34 cellular contexts compared by ENCODE assay signal in the genomic region with DNA sequence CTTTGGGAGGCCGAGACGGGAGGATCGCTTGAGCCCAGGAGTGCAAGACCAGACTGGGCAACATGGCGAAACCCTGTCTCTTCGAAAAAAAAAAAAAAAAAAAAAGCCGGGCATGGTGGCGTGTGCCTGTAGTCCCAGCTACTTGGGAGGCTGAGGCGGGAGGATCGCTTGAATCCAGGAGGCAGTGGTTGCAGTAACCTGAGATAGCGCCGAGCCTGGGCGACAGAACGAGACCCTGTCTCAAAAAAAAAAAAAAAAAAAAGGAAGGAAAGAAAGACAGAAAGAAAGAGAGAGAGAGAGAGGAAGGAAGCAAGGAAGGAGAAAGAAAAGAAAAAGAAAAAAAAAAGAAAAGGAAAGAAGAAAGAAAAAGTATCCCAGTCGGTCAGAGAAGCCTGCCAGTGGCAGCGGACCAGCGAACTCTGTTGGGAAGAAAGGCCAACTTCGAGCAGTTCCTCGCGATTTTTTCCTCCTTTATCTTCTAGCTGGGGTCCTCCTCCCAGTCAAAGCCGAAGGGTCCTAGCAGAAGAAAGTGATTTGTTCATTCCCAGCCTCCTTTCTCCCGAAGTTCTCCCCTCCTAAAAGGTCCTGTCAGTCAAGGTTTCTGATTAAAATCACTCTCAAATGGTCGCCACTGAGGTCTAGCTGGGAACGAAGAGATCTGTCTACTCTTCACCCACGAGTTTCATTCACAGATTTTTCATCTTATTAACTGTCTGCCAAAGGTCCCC. TPM values are rescaled to one million over a fixed set of nuclear protein-coding genes. Genes with fewer than 3 reads are reported as not detected.
DNase-seq lines count a peak whose midpoint lies in the region; ATAC-seq, FAIRE-seq and TF ChIP-seq lines count a peak whose summit lies in the region.
"Had no signal": no experiment of that assay in that cellular context is flagged by ENCODE, and none has a peak within 500 bp of the region (broad histone marks: within the 10 kb centered on the region; RNA-seq: fewer than 3 reads in every experiment).

No MANE protein-coding gene starts in this region.

- no peak overlapping the region for H2BK120ac ChIP-seq in H1 (replicated peaks; ENCODE audit: low read depth, low read length)

- H3K79me2 ChIP-seq in HepG2 (ENCODE audit: insufficient read depth, low read length), result no peaks in the 10 kb centered on the region
- H3K79me2 ChIP-seq in H1 (ENCODE audit: control insufficient read depth in 1 of 2, insufficient read depth in 2 of 2, low read length in 2 of 2), result no peaks in the 10 kb centered on the region

- no peak overlapping the region for H3K14ac ChIP-seq in H1 (ENCODE audit: insufficient read length)

- H3K36me3 Mint-ChIP-seq in nephron (ENCODE audit: low read depth) (peaks cover 7% of the 10 kb centered on the region), type B pancreatic cell (no peaks in the 10 kb centered on the region)
- H3K36me3 Mint-ChIP-seq: CD4-positive, CD25-positive, alpha-beta regulatory T cell had no signal

- CTCF ChIA-PET in HepG2 (lab: Yijun Ruan, JAX; ENCODE audit: low intra/inter-chr PET ratio, low total read pairs), result no interaction called here
- CTCF ChIA-PET in H1 (lab: Charles Lee; ENCODE audit: partially characterized antibody), result no interaction called here

- in situ Hi-C loops in HepG2 (cut with HindIII; ENCODE audit: extremely low pct_ligation_motif_present, low pct_unique_long_range_greater_than_20kb), result no loop called here

- H3K27me3 Mint-ChIP-seq in nephron (ENCODE audit: low read depth), result peaks cover 84% of the 10 kb centered on the region
- H3K27me3 Mint-ChIP-seq in type B pancreatic cell, result peaks cover 71% of the 10 kb centered on the region

- H3K4me2 ChIP-seq in HepG2 (ENCODE audit: low read depth, low read length) (no peak overlapping the region), H1 (ENCODE audit: insufficient read depth in 1 of 2, low read depth in 2 of 2, low read length in 2 of 2) (peak overlapping the region; percentile 80 to 98)
- H3K4me2 ChIP-seq: PC-9 had no signal

- 36% methylated on average over 24 of the region's 24 CpGs for WGBS in HepG2 (ENCODE audit: low lambda C conversion rate)
- WGBS in right lobe of liver (ENCODE audit: insufficient coverage, low coverage, low lambda C conversion rate, missing lambda C conversion rate), result 12% methylated on average over 16 of the region's 24 CpGs
- WGBS in H1 (ENCODE audit: extremely low coverage in 1 of 2, insufficient coverage in 1 of 2, insufficient read length in 1 of 2, insufficient replicate concordance in 2 of 2, low coverage in 1 of 2, low lambda C conversion rate in 2 of 2, missing lambda C conversion rate in 1 of 2), 2 experiments, result 9% methylated on average over 14 of the region's 24 CpGs; no CpG with 5 or more reads in 1 of the 2 experiments
- WGBS in pancreas, 2 donors, result 23 to 24% methylated on average over 24 of the region's 24 CpGs
- WGBS in esophagus squamous epithelium, 2 donors, result 24 to 25% methylated on average over 21 to 24 of the region's 24 CpGs

- H4K5ac ChIP-seq in H1 (ENCODE audit: insufficient read length, low read depth, low read length), result no peak overlapping the region

- H3K23ac ChIP-seq in H1 (ENCODE audit: insufficient read length), result no peak overlapping the region

- H3K36me3 ChIP-seq in HepG2 (replicated peaks in 1 of 2; ENCODE audit: control insufficient read depth in 1 of 2, insufficient read depth in 2 of 2, low read length in 2 of 2) (no peaks in the 10 kb centered on the region), right lobe of liver (no peaks in the 10 kb centered on the region), H1 (ENCODE audit: control insufficient read depth in 2 of 4, insufficient read depth in 4 of 4, low read length in 3 of 4) (no peaks in the 10 kb centered on the region), pancreas (no peaks in the 10 kb centered on the region), esophagus squamous epithelium (no peaks in the 10 kb centered on the region)
- H3K36me3 ChIP-seq: breast epithelium, stomach, tibial nerve had no signal

- H3K4me1 ChIP-seq in HepG2 (ENCODE audit: insufficient read depth, low read length) (0 out of 2 replicates have a peak, but pooled peaks cover 5% of the 10 kb centered on the region), right lobe of liver (no peaks in the 10 kb centered on the region), H1 (replicated peaks in 1 of 4; ENCODE audit: control insufficient read depth in 3 of 4, insufficient read depth in 4 of 4, low read length in 3 of 4) (no peaks in the 10 kb centered on the region; a peak in 1 of 7 replicates), pancreas (peaks cover 0 to 4% (median 0%) of the 10 kb centered on the region in 3 donors), esophagus squamous epithelium (peaks cover 0 to 42% (median 5%) of the 10 kb centered on the region in 3 donors)
- H3K4me1 ChIP-seq: breast epithelium had no signal

- peaks cover 4 to 43% of the 10 kb centered on the region in 2 experiments; a peak in 4 of 5 replicates for H3K27me3 ChIP-seq in HepG2 (ENCODE audit: control insufficient read depth in 1 of 2, insufficient read depth in 2 of 2, low read length in 2 of 2)
- H3K27me3 ChIP-seq in right lobe of liver, result peaks cover 6 to 39% of the 10 kb centered on the region in 2 donors
- H3K27me3 ChIP-seq in H1 (replicated peaks in 1 of 4; ENCODE audit: control insufficient read depth in 3 of 4, extremely low read depth in 1 of 4, insufficient read depth in 3 of 4, low read length in 3 of 4), result peaks cover 20 to 62% (median 52%) of the 10 kb centered on the region in 4 experiments
- H3K27me3 ChIP-seq in pancreas, result peaks cover 4 to 42% (median 12%) of the 10 kb centered on the region in 4 donors
- peaks cover 4 to 98% (median 47%) of the 10 kb centered on the region in 4 donors for H3K27me3 ChIP-seq in esophagus squamous epithelium

- H3K9me3 ChIP-seq in HepG2 (ENCODE audit: low read length) (no peaks in the 10 kb centered on the region), right lobe of liver (no peaks in the 10 kb centered on the region), H1 (ENCODE audit: insufficient read depth in 2 of 2, low read depth in 1 of 2, low read length in 1 of 2) (no peaks in the 10 kb centered on the region), pancreas (no peaks in the 10 kb centered on the region), esophagus squamous epithelium (no peaks in the 10 kb centered on the region)
- H3K9me3 ChIP-seq: breast epithelium, tibial nerve had no signal

- H3K18ac ChIP-seq in H1 (ENCODE audit: extremely low read depth, low read length), result no peak overlapping the region

- intact Hi-C loops in HepG2 (cut with micrococcal nuclease; ENCODE audit: unreplicated experiment) (no loop called here), right lobe of liver (cut with DNase I) (no loop called here), pancreas (cut with DNase I) (no loop called here), esophagus squamous epithelium (cut with DNase I) (no loop called here)

- DNase-seq in HepG2 (ENCODE audit: low spot score) (no peak), right lobe of liver (no peak), H1 (ENCODE audit: low read depth in 1 of 2, low spot score in 2 of 2) (no peak), type B pancreatic cell (ENCODE audit: extremely low spot score, unreplicated experiment) (no peak), pancreas (no peak), esophagus squamous epithelium (lab: John Stamatoyannopoulos, UW) (no peak)
- DNase-seq: 8988T; activated B cell treated with CpG ODN at 0.5 μM for 24 hours; activated CD4-positive, alpha-beta T cell treated with anti-CD3 and anti-CD28 coated beads, Interleukin-2, amount 50 U/mL, for 1 hour; activated CD8-positive, alpha-beta memory T cell treated with anti-CD3 and anti-CD28 coated beads, Interleukin-2, amount 10 ng/mL, durations not matched to agents 7 days and 5 days; activated naive CD4-positive, alpha-beta T cell treated with anti-CD3 and anti-CD28 coated beads, Interleukin-2, amount 50 U/mL, for 16 hours; amniotic stem cell; CD4-positive, CD25-positive, alpha-beta regulatory T cell; effector CD4-positive, alpha-beta T cell; EL; left colon; mesenchymal stem cell; NCI-H1048; NCI-H1694 treated with DMSO at 0.1 percent for 48 hours; NCI-H2171; NCI-H510A treated with DMSO at 0.1 percent for 48 hours; nucleus accumbens; PC-9; SHP77; small intestine; stomach; T-helper 9 cell had no signal

- no peak overlapping the region for H3K56ac ChIP-seq in H1 (replicated peaks; ENCODE audit: insufficient read length, low read depth, low read length)

- H3K4me3 Mint-ChIP-seq in nephron (peak overlapping the region in 2 of 3 experiments; percentile 34 to 48), type B pancreatic cell (peak overlapping the region; percentile 32)
- H3K4me3 Mint-ChIP-seq: activated B cell treated with CpG ODN at 0.5 μM for 24 hours; activated CD8-positive, alpha-beta memory T cell treated with anti-CD3 and anti-CD28 coated beads, Interleukin-2, amount 10 ng/mL, durations not matched to agents 7 days and 5 days had no signal

- peaks cover 3% of the 10 kb centered on the region for H3K9me3 Mint-ChIP-seq in nephron
- H3K9me3 Mint-ChIP-seq in type B pancreatic cell, result no peaks in the 10 kb centered on the region
- H3K9me3 Mint-ChIP-seq: activated B cell treated with CpG ODN at 0.5 μM for 24 hours had no signal

- H3K9ac ChIP-seq in HepG2 (ENCODE audit: insufficient read depth, low read depth, low read length) (no peak overlapping the region), H1 (replicated peaks in 1 of 4; ENCODE audit: extremely low read depth in 1 of 4, low read depth in 3 of 4, low read length in 3 of 4) (no peak overlapping the region)

- H4K91ac ChIP-seq in H1 (replicated peaks; ENCODE audit: insufficient read length, low read length), result no peak overlapping the region

- BruUV-seq in HepG2 (replicated peaks; lab: Mats Ljungman, UMichigan), result no TSS peak

- no peak for TF ChIP-seq POLR2A in HepG2 (IDR thresholded peaks at IDR 0.05; ENCODE audit: insufficient read depth in 1 of 2, low read depth in 2 of 2, low read length in 2 of 2)
- no peak for TF ChIP-seq POLR2A in right lobe of liver (IDR thresholded peaks at IDR 0.05)
- TF ChIP-seq POLR2A in H1 (IDR thresholded peaks at IDR 0.05; ENCODE audit: control extremely low read depth in 1 of 2, low read depth in 2 of 2, low read length in 2 of 2), result no peak
- no peak for TF ChIP-seq POLR2A in esophagus squamous epithelium (IDR thresholded peaks at IDR 0.05)

- H2BK12ac ChIP-seq in H1 (ENCODE audit: low read depth, low read length), result peak overlapping the region; percentile 11; the same call in 1 of the 2 replicates

- H2BK20ac ChIP-seq in H1 (ENCODE audit: low read length), result no peak overlapping the region

- no peak overlapping the region for H4K8ac ChIP-seq in H1 (ENCODE audit: extremely low read depth, insufficient read depth, low read length)

- no peak for TF ChIP-seq RAD21 in HepG2 (CRISPR knock-in tag; IDR thresholded peaks at IDR 0.05)
- TF ChIP-seq RAD21 in H1 (IDR thresholded peaks at IDR 0.05 in 1 of 2, conservative IDR thresholded peaks at IDR 0.05 in 1 of 2; ENCODE audit: low read depth in 2 of 2, low read length in 2 of 2), result no peak

- H2BK5ac ChIP-seq in H1 (ENCODE audit: low read depth, low read length), result no peak overlapping the region

- H3K4me1 Mint-ChIP-seq in nephron (peaks cover 4% of the 10 kb centered on the region), type B pancreatic cell (ENCODE audit: unreplicated experiment) (peaks cover 12% of the 10 kb centered on the region)

- peaks cover 17% of the 10 kb centered on the region for H3K23me2 ChIP-seq in H1 (ENCODE audit: low read depth, low read length)

- H4K20me1 ChIP-seq in HepG2 (ENCODE audit: insufficient read depth, low read length) (no peaks in the 10 kb centered on the region), H1 (replicated peaks in 1 of 2; ENCODE audit: control insufficient read depth in 1 of 2, insufficient read depth in 2 of 2, low read length in 2 of 2) (no peaks in the 10 kb centered on the region)

- H2AK5ac ChIP-seq in H1 (ENCODE audit: low read depth, low read length), result no peak overlapping the region

- no peak overlapping the region for H2AFZ ChIP-seq in HepG2 (ENCODE audit: low read length)
- H2AFZ ChIP-seq in H1 (ENCODE audit: low read length), result peak overlapping the region; percentile 72; the same call in 1 of the 2 replicates
- H2AFZ ChIP-seq: PC-9 had no signal

- H3K27ac ChIP-seq in HepG2 (ENCODE audit: extremely low read length, insufficient read depth, low read length) (no peak overlapping the region), right lobe of liver (no peak overlapping the region), H1 (ENCODE audit: low read depth, low read length) (no peak overlapping the region), pancreas (no peak overlapping the region), esophagus squamous epithelium (no peak overlapping the region)
- H3K27ac ChIP-seq: breast epithelium, PC-9, stomach, tibial nerve had no signal

- no peak for TF ChIP-seq CTCF in HepG2 (CRISPR knock-in tag; IDR thresholded peaks at IDR 0.05)
- TF ChIP-seq CTCF in right lobe of liver (IDR thresholded peaks at IDR 0.05), result no peak
- TF ChIP-seq CTCF in H1 (IDR thresholded peaks at IDR 0.05; ENCODE audit: control extremely low read depth in 1 of 3, insufficient read depth in 1 of 3, low read depth in 1 of 3, low read length in 3 of 3), result no peak
- TF ChIP-seq CTCF in nephron (IDR thresholded peaks at IDR 0.05; ENCODE audit: unreplicated experiment in 3 of 3), result no peak
- no peak for TF ChIP-seq CTCF in type B pancreatic cell (conservative IDR thresholded peaks at IDR 0.05)
- TF ChIP-seq CTCF in pancreas (IDR thresholded peaks at IDR 0.05), result no peak
- TF ChIP-seq CTCF in esophagus squamous epithelium (IDR thresholded peaks at IDR 0.05), result no peak

- no peak overlapping the region for H3K4ac ChIP-seq in H1 (replicated peaks; ENCODE audit: insufficient read length, low read depth, low read length)

- ATAC-seq in HepG2 (no peak), right lobe of liver (no peak), HG03139 (IDR thresholded peaks at IDR 0.05; ENCODE audit: unreplicated experiment) (no peak), pancreas (no peak)
- ATAC-seq: activated CD8-positive, alpha-beta memory T cell treated with anti-CD3 and anti-CD28 coated beads, Interleukin-2, amount 10 ng/mL, durations not matched to agents 7 days and 5 days; left colon had no signal

- POLR2A ChIA-PET in HepG2 (lab: Yijun Ruan, JAX), result no interaction called here
- POLR2A ChIA-PET in H1 (lab: Charles Lee; ENCODE audit: partially characterized antibody), result no interaction called here

- no peaks in the 10 kb centered on the region for H3K79me1 ChIP-seq in H1 (ENCODE audit: low read depth, low read length)

- H3K27ac Mint-ChIP-seq in nephron (no peak overlapping the region), type B pancreatic cell (no peak overlapping the region)
- H3K27ac Mint-ChIP-seq: activated B cell treated with CpG ODN at 0.5 μM for 24 hours; activated CD8-positive, alpha-beta memory T cell treated with anti-CD3 and anti-CD28 coated beads, Interleukin-2, amount 10 ng/mL, durations not matched to agents 7 days and 5 days; CD4-positive, CD25-positive, alpha-beta regulatory T cell had no signal

- no peak for TF ChIP-seq EP300 in HepG2 (IDR thresholded peaks at IDR 0.05; ENCODE audit: low read depth in 2 of 2, low read length in 2 of 2)
- TF ChIP-seq EP300 in HepG2 (CRISPR knock-in tag; IDR thresholded peaks at IDR 0.05; ENCODE audit: borderline replicate concordance), result no peak
- TF ChIP-seq EP300 in H1 (IDR thresholded peaks at IDR 0.05; ENCODE audit: borderline replicate concordance in 1 of 2, low read depth in 2 of 2, low read length in 2 of 2), result no peak

- H3K4me3 ChIP-seq in HepG2 (replicated peaks in 1 of 3; ENCODE audit: insufficient read depth in 1 of 3, low read depth in 2 of 3, low read length in 3 of 3), result no peak overlapping the region
- no peak overlapping the region for H3K4me3 ChIP-seq in right lobe of liver
- peak overlapping the region; percentile 50 to 72 (median 60); a peak in 5 of 8 replicates for H3K4me3 ChIP-seq in H1 (ENCODE audit: extremely low read depth in 1 of 4, insufficient read depth in 2 of 4, low read depth in 3 of 4, low read length in 4 of 4)
- no peak overlapping the region for H3K4me3 ChIP-seq in pancreas
- H3K4me3 ChIP-seq in esophagus squamous epithelium, result no peak overlapping the region
- H3K4me3 ChIP-seq: breast epithelium, PC-9, stomach, tibial nerve had no signal

- no peak for FAIRE-seq in HepG2 (lab: Jason Lieb, UNC)
- peak; percentile 75 for FAIRE-seq in H1 (lab: Jason Lieb, UNC)
- no peak for FAIRE-seq in pancreas (lab: Jason Lieb, UNC)
- FAIRE-seq: HTR-8/SVneo, small intestine had no signal

- no peak overlapping the region for H2BK15ac ChIP-seq in H1 (ENCODE audit: low read length)

RNA-seq across cellular contexts. Expression of gene SYCP2L, which starts 2.4 kb away (rescaled TPM):
- total RNA-seq in HepG2 (2016; rRNA removed; fragmentation: Illumina TruSeq; extraction: Trizol) (0.22 TPM in 1 of 2 replicates, not detected in the other), right lobe of liver (under 1 TPM in 1 of 6 experiments, not detected in 5; 0.20 TPM), type B pancreatic cell (ENCODE audit: low replicate concordance) (4.9 and 6.9 TPM in 2 replicates), pancreas (1 to 10 TPM; 1.1 to 1.9 (median 1.4) TPM), esophagus squamous epithelium (1 to 10 TPM in 1 of 4 donors, under 1 TPM in 1, not detected in 2; 0.53 to 1.3 TPM)
- total RNA-seq in HepG2 (2016; cell fraction: cytosol; rRNA removed; fragmentation: Illumina TruSeq; extraction: Trizol; ENCODE audit: low read depth), result 0.26 TPM in 1 of 2 replicates, not detected in the other
- 0.04 TPM in 1 of 2 replicates, not detected in the other for total RNA-seq in HepG2 (2016; cell fraction: insoluble cytoplasmic fraction; rRNA removed; fragmentation: Illumina TruSeq; extraction: Trizol)
- total RNA-seq in HepG2 (2016; cell fraction: membrane; rRNA removed; fragmentation: Illumina TruSeq; extraction: Trizol), result 0.06 TPM in 1 of 2 replicates, not detected in the other
- 0.16 TPM in 1 of 2 replicates, not detected in the other for total RNA-seq in HepG2 (2016; cell fraction: nucleus; rRNA removed; fragmentation: Illumina TruSeq; extraction: Trizol)
- polyA plus RNA-seq in HepG2 (2011; rRNA removed) (0.37 and 0.54 TPM in 2 replicates), H1 (2011; rRNA removed) (1.3 and 1.7 TPM in 2 replicates), pancreas (1 to 10 TPM; 1.1 to 2.3 TPM)
- polyA plus RNA-seq in HepG2 (2011; cell fraction: cytosol; rRNA removed), result 0.05 and 0.21 TPM in 2 replicates
- 0.58 and 1.1 TPM in 2 replicates for polyA plus RNA-seq in HepG2 (2011; cell fraction: nucleus; rRNA removed)
- 0.08 and 0.33 TPM in 2 replicates for polyA plus RNA-seq in HepG2 (2012)
- not detected in 2 replicates for polyA plus RNA-seq in HepG2 (2016; cell fraction: cytosol; fragmentation: Illumina TruSeq; extraction: Trizol; ENCODE audit: low read depth)
- not detected in 2 replicates for polyA plus RNA-seq in HepG2 (2016; cell fraction: insoluble cytoplasmic fraction; fragmentation: Illumina TruSeq; extraction: Trizol; ENCODE audit: low read depth)
- polyA plus RNA-seq in HepG2 (2016; cell fraction: membrane; fragmentation: Illumina TruSeq; extraction: Trizol; ENCODE audit: low read depth), result not detected in 2 replicates
- 0.49 and 1.00 TPM in 2 replicates for polyA plus RNA-seq in HepG2 (2016; cell fraction: nucleus; fragmentation: Illumina TruSeq; extraction: Trizol; ENCODE audit: insufficient read depth, low read depth)
- 0.20 TPM in 1 of 2 replicates, not detected in the other for polyA minus RNA-seq in HepG2 (2011; rRNA and poly(A)+ RNA removed; ENCODE audit: low replicate concordance)
- not detected in 2 replicates for polyA minus RNA-seq in HepG2 (2011; cell fraction: cytosol; rRNA and poly(A)+ RNA removed)
- polyA minus RNA-seq in HepG2 (2011; cell fraction: nucleus; rRNA and poly(A)+ RNA removed), result 1.5 and 2.1 TPM in 2 replicates
- total RNA-seq in H1 (2021; fragmentation: NEBNext Ultra II Directional; extraction: Animal tissue kit (Norgen Biotek cat#: 25700)), result 3.2 and 4.2 TPM in 2 replicates
- 4.1 TPM for polyA plus RNA-seq in H1 (2011; cell fraction: cytosol; rRNA removed)
- 6.9 TPM for polyA plus RNA-seq in H1 (2011; cell fraction: nucleus; rRNA removed)
- 3.1 to 5.7 TPM (median 4.5 TPM) in 4 replicates for polyA plus RNA-seq in H1 (2012, experiment 1 of 2)
- polyA plus RNA-seq in H1 (2012, experiment 2 of 2), result 0.31 TPM
- 5.7 TPM for polyA plus RNA-seq in H1 (2013, experiment 1 of 2)
- 5.9 TPM for polyA plus RNA-seq in H1 (2013, experiment 2 of 2)
- 2.2 and 2.7 TPM in 2 replicates for polyA minus RNA-seq in H1 (2011; rRNA and poly(A)+ RNA removed)
- 2.4 TPM for polyA minus RNA-seq in H1 (2011; cell fraction: cytosol; rRNA and poly(A)+ RNA removed)
- polyA minus RNA-seq in H1 (2011; cell fraction: nucleus; rRNA and poly(A)+ RNA removed), result 6.3 TPM
- total RNA-seq: CD4-positive, CD25-positive, alpha-beta regulatory T cell had no signal
- polyA plus RNA-seq: CD4-positive, CD25-positive, alpha-beta regulatory T cell had no signal

RNA-seq across cellular contexts. Expression of gene GCM2, which starts 2.6 kb away (rescaled TPM):
- not detected in 2 replicates for total RNA-seq in HepG2 (2016; rRNA removed; fragmentation: Illumina TruSeq; extraction: Trizol)
- total RNA-seq in HepG2 (2016; cell fraction: cytosol; rRNA removed; fragmentation: Illumina TruSeq; extraction: Trizol; ENCODE audit: low read depth), result not detected in 2 replicates
- not detected in 2 replicates for total RNA-seq in HepG2 (2016; cell fraction: insoluble cytoplasmic fraction; rRNA removed; fragmentation: Illumina TruSeq; extraction: Trizol)
- total RNA-seq in HepG2 (2016; cell fraction: membrane; rRNA removed; fragmentation: Illumina TruSeq; extraction: Trizol), result not detected in 2 replicates
- total RNA-seq in HepG2 (2016; cell fraction: nucleus; rRNA removed; fragmentation: Illumina TruSeq; extraction: Trizol), result not detected in 2 replicates
- not detected in 2 replicates for polyA plus RNA-seq in HepG2 (2011; rRNA removed)
- polyA plus RNA-seq in HepG2 (2011; cell fraction: cytosol; rRNA removed), result not detected in 2 replicates
- not detected in 2 replicates for polyA plus RNA-seq in HepG2 (2011; cell fraction: nucleus; rRNA removed)
- polyA plus RNA-seq in HepG2 (2012), result not detected in 2 replicates
- polyA plus RNA-seq in HepG2 (2016; cell fraction: cytosol; fragmentation: Illumina TruSeq; extraction: Trizol; ENCODE audit: low read depth), result not detected in 2 replicates
- polyA plus RNA-seq in HepG2 (2016; cell fraction: insoluble cytoplasmic fraction; fragmentation: Illumina TruSeq; extraction: Trizol; ENCODE audit: low read depth), result not detected in 2 replicates
- not detected in 2 replicates for polyA plus RNA-seq in HepG2 (2016; cell fraction: membrane; fragmentation: Illumina TruSeq; extraction: Trizol; ENCODE audit: low read depth)
- polyA plus RNA-seq in HepG2 (2016; cell fraction: nucleus; fragmentation: Illumina TruSeq; extraction: Trizol; ENCODE audit: insufficient read depth, low read depth), result not detected in 2 replicates
- polyA minus RNA-seq in HepG2 (2011; rRNA and poly(A)+ RNA removed; ENCODE audit: low replicate concordance), result not detected in 2 replicates
- not detected in 2 replicates for polyA minus RNA-seq in HepG2 (2011; cell fraction: cytosol; rRNA and poly(A)+ RNA removed)
- polyA minus RNA-seq in HepG2 (2011; cell fraction: nucleus; rRNA and poly(A)+ RNA removed), result not detected in 2 replicates
- not detected for total RNA-seq in right lobe of liver
- total RNA-seq in H1 (2021; fragmentation: NEBNext Ultra II Directional; extraction: Animal tissue kit (Norgen Biotek cat#: 25700)), result 0.17 TPM in 1 of 2 replicates, not detected in the other
- polyA plus RNA-seq in H1 (2011; rRNA removed), result 0.09 and 0.14 TPM in 2 replicates
- 0.09 TPM for polyA plus RNA-seq in H1 (2011; cell fraction: cytosol; rRNA removed)
- 0.09 TPM for polyA plus RNA-seq in H1 (2011; cell fraction: nucleus; rRNA removed)
- 0.07 to 0.13 TPM in 2 of 4 replicates, not detected in the others for polyA plus RNA-seq in H1 (2012, experiment 1 of 2)
- polyA plus RNA-seq in H1 (2012, experiment 2 of 2), result 0.07 TPM
- 0.18 TPM for polyA plus RNA-seq in H1 (2013, experiment 1 of 2)
- polyA plus RNA-seq in H1 (2013, experiment 2 of 2), result 0.20 TPM
- not detected in 2 replicates for polyA minus RNA-seq in H1 (2011; rRNA and poly(A)+ RNA removed)
- not detected for polyA minus RNA-seq in H1 (2011; cell fraction: cytosol; rRNA and poly(A)+ RNA removed)
- not detected for polyA minus RNA-seq in H1 (2011; cell fraction: nucleus; rRNA and poly(A)+ RNA removed)
- not detected in 2 replicates for total RNA-seq in type B pancreatic cell (ENCODE audit: low replicate concordance)
- not detected for total RNA-seq in pancreas
- polyA plus RNA-seq in pancreas, result not detected
- not detected for total RNA-seq in esophagus squamous epithelium
- total RNA-seq: activated B cell treated with CpG ODN at 0.5 μM for 24 hours; activated CD8-positive, alpha-beta memory T cell treated with anti-CD3 and anti-CD28 coated beads, Interleukin-2, amount 10 ng/mL, durations not matched to agents 7 days and 5 days; breast epithelium; CD4-positive, CD25-positive, alpha-beta regulatory T cell; epithelial cell of proximal tubule; H4; left colon; PC-9; stomach; tibial nerve had no signal
- polyA plus RNA-seq: CD4-positive, CD25-positive, alpha-beta regulatory T cell; small intestine; stomach had no signal

RNA-seq across cellular contexts. Expression of gene MAK, which starts 46.1 kb away (rescaled TPM):
- total RNA-seq in HepG2 (2016; rRNA removed; fragmentation: Illumina TruSeq; extraction: Trizol), result 0.04 and 0.17 TPM in 2 replicates
- total RNA-seq in HepG2 (2016; cell fraction: cytosol; rRNA removed; fragmentation: Illumina TruSeq; extraction: Trizol; ENCODE audit: low read depth), result 0.20 TPM in 1 of 2 replicates, not detected in the other
- 0.04 TPM in 1 of 2 replicates, not detected in the other for total RNA-seq in HepG2 (2016; cell fraction: insoluble cytoplasmic fraction; rRNA removed; fragmentation: Illumina TruSeq; extraction: Trizol)
- 0.10 and 0.12 TPM in 2 replicates for total RNA-seq in HepG2 (2016; cell fraction: membrane; rRNA removed; fragmentation: Illumina TruSeq; extraction: Trizol)
- 0.25 TPM in 1 of 2 replicates, not detected in the other for total RNA-seq in HepG2 (2016; cell fraction: nucleus; rRNA removed; fragmentation: Illumina TruSeq; extraction: Trizol)
- polyA plus RNA-seq in HepG2 (2011; rRNA removed), result 0.01 TPM in 1 of 2 replicates, not detected in the other
- not detected in 2 replicates for polyA plus RNA-seq in HepG2 (2011; cell fraction: cytosol; rRNA removed)
- not detected in 2 replicates for polyA plus RNA-seq in HepG2 (2011; cell fraction: nucleus; rRNA removed)
- polyA plus RNA-seq in HepG2 (2012), result 0.03 and 0.20 TPM in 2 replicates
- polyA plus RNA-seq in HepG2 (2016; cell fraction: cytosol; fragmentation: Illumina TruSeq; extraction: Trizol; ENCODE audit: low read depth), result 0.05 TPM in 1 of 2 replicates, not detected in the other
- 0.10 and 0.13 TPM in 2 replicates for polyA plus RNA-seq in HepG2 (2016; cell fraction: insoluble cytoplasmic fraction; fragmentation: Illumina TruSeq; extraction: Trizol; ENCODE audit: low read depth)
- 0.06 TPM in 1 of 2 replicates, not detected in the other for polyA plus RNA-seq in HepG2 (2016; cell fraction: membrane; fragmentation: Illumina TruSeq; extraction: Trizol; ENCODE audit: low read depth)
- polyA plus RNA-seq in HepG2 (2016; cell fraction: nucleus; fragmentation: Illumina TruSeq; extraction: Trizol; ENCODE audit: insufficient read depth, low read depth), result 0.27 TPM in 1 of 2 replicates, not detected in the other
- polyA minus RNA-seq in HepG2 (2011; rRNA and poly(A)+ RNA removed; ENCODE audit: low replicate concordance), result 0.05 TPM in 1 of 2 replicates, not detected in the other
- polyA minus RNA-seq in HepG2 (2011; cell fraction: cytosol; rRNA and poly(A)+ RNA removed), result not detected in 2 replicates
- not detected in 2 replicates for polyA minus RNA-seq in HepG2 (2011; cell fraction: nucleus; rRNA and poly(A)+ RNA removed)
- total RNA-seq in right lobe of liver, result under 1 TPM in 3 of 6 experiments, not detected in 3; 0.12 to 0.18 (median 0.15) TPM
- total RNA-seq in H1 (2021; fragmentation: NEBNext Ultra II Directional; extraction: Animal tissue kit (Norgen Biotek cat#: 25700)), result 0.33 and 0.37 TPM in 2 replicates
- polyA plus RNA-seq in H1 (2011; rRNA removed), result 0.03 and 0.08 TPM in 2 replicates
- polyA plus RNA-seq in H1 (2011; cell fraction: cytosol; rRNA removed), result 0.09 TPM
- polyA plus RNA-seq in H1 (2011; cell fraction: nucleus; rRNA removed), result 0.07 TPM
- 0.20 to 0.32 TPM (median 0.22 TPM) in 4 replicates for polyA plus RNA-seq in H1 (2012, experiment 1 of 2)
- polyA plus RNA-seq in H1 (2012, experiment 2 of 2), result 0.04 TPM
- polyA plus RNA-seq in H1 (2013, experiment 1 of 2), result 0.18 TPM
- polyA plus RNA-seq in H1 (2013, experiment 2 of 2), result 0.18 TPM
- 0.16 TPM in 1 of 2 replicates, not detected in the other for polyA minus RNA-seq in H1 (2011; rRNA and poly(A)+ RNA removed)
- not detected for polyA minus RNA-seq in H1 (2011; cell fraction: cytosol; rRNA and poly(A)+ RNA removed)
- not detected for polyA minus RNA-seq in H1 (2011; cell fraction: nucleus; rRNA and poly(A)+ RNA removed)
- 0.43 and 1.6 TPM in 2 replicates for total RNA-seq in type B pancreatic cell (ENCODE audit: low replicate concordance)
- total RNA-seq in pancreas, result under 1 TPM; 0.05 to 0.25 (median 0.09) TPM
- polyA plus RNA-seq in pancreas, result under 1 TPM; 0.08 to 0.33 TPM
- total RNA-seq in esophagus squamous epithelium, result under 1 TPM in 2 of 4 donors, not detected in 2; 0.04 to 0.19 TPM
- total RNA-seq: activated B cell treated with CpG ODN at 0.5 μM for 24 hours had no signal

Comparison
In these comparisons a context has a peak if more than half of its experiments do, and no peak if none do; other contexts are left out.
1. H3K4me3 ChIP-seq: peak in H1 (4 of 4); none in HepG2 (0 of 3), right lobe of liver (0 of 3), pancreas (0 of 4) and esophagus squamous epithelium (0 of 4).
2. Of the 41 proteins assayed by ChIP-seq in both HepG2 and H1: peak only in HepG2: none; only in H1: KDM1A, RNF2 and SP1; in both: none; in neither: 38.